In the genomic region with DNA sequence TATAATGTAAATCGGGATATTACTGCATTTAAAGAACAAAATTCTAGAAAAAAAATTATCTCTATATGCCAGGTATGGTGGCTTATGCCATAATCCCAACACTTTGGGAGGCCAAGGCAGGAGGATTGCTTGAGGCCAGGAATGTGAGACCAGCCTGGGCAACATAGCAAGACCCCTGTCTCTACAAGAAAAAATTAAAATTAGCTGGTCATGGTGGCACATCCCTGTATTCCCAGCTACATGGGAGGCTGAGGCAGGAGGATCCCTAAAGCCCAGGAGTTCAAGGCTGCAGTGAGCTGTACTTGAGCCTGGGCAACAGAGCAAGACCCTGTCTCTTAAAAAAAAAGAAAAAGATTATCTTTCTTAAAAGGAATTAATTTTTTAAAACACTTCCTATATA, we compare ENCODE assay signal across 2 cellular contexts.
TF ChIP-seq lines count a peak whose summit lies in the region.

No MANE protein-coding gene starts in this region.

TF ChIP-seq in HEK293, 187 proteins besides CTCF, POLR2A, EP300 and RAD21:
- TF ChIP-seq ATF2 (tag by site-specific recombination; IDR thresholded peaks at IDR 0.05; ENCODE audit: low read depth) (no peak), ZNF121 (tag by site-specific recombination; IDR thresholded peaks at IDR 0.05) (0 out of 2 replicates have a peak, but pooled peaks have one; percentile 19)

TF ChIP-seq in K562, 482 proteins besides CTCF, POLR2A, EP300 and RAD21:
- TF ChIP-seq CCNT2 (IDR thresholded peaks at IDR 0.05; ENCODE audit: borderline replicate concordance, extremely low read depth, insufficient read length, low read depth, low read length) (no peak), ZNF347 (CRISPR knock-in tag; IDR thresholded peaks at IDR 0.05; ENCODE audit: low read depth) (no peak), RBM25 (IDR thresholded peaks at IDR 0.05; ENCODE audit: low read depth, low read length, severe bottlenecking) (peak; percentile 13), ZNF324 (CRISPR knock-in tag; IDR thresholded peaks at IDR 0.05) (no peak), PCBP2 (IDR thresholded peaks at IDR 0.05; ENCODE audit: low read depth, low read length, poor library complexity, severe bottlenecking) (no peak), ZNF121 (CRISPR knock-in tag; conservative IDR thresholded peaks at IDR 0.05) (peak; percentile 93), CEBPG (CRISPR knock-in tag; IDR thresholded peaks at IDR 0.05) (no peak), CEBPG (tag; conservative IDR thresholded peaks at IDR 0.05 in 1 of 2, IDR thresholded peaks at IDR 0.05 in 1 of 2) (no peak)
- TF ChIP-seq, protein P1, sequence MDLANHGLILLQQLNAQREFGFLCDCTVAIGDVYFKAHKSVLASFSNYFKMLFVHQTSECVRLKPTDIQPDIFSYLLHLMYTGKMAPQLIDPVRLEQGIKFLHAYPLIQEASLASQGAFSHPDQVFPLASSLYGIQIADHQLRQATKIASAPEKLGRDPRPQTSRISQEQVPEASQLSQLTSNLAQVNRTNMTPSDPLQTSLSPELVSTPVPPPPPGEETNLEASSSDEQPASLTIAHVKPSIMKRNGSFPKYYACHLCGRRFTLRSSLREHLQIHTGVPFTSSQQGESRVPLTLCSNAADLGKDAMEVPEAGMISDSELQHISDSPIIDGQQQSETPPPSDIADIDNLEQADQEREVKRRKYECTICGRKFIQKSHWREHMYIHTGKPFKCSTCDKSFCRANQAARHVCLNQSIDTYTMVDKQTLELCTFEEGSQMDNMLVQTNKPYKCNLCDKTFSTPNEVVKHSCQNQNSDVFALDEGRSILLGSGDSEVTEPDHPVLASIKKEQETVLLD (IDR thresholded peaks at IDR 0.05): no peak
- TF ChIP-seq, protein P2, sequence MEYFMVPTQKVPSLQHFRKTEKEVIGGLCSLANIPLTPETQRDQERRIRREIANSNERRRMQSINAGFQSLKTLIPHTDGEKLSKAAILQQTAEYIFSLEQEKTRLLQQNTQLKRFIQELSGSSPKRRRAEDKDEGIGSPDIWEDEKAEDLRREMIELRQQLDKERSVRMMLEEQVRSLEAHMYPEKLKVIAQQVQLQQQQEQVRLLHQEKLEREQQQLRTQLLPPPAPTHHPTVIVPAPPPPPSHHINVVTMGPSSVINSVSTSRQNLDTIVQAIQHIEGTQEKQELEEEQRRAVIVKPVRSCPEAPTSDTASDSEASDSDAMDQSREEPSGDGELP (CRISPR knock-in tag; IDR thresholded peaks at IDR 0.05; ENCODE audit: borderline replicate concordance): no peak
- TF ChIP-seq, protein P3, sequence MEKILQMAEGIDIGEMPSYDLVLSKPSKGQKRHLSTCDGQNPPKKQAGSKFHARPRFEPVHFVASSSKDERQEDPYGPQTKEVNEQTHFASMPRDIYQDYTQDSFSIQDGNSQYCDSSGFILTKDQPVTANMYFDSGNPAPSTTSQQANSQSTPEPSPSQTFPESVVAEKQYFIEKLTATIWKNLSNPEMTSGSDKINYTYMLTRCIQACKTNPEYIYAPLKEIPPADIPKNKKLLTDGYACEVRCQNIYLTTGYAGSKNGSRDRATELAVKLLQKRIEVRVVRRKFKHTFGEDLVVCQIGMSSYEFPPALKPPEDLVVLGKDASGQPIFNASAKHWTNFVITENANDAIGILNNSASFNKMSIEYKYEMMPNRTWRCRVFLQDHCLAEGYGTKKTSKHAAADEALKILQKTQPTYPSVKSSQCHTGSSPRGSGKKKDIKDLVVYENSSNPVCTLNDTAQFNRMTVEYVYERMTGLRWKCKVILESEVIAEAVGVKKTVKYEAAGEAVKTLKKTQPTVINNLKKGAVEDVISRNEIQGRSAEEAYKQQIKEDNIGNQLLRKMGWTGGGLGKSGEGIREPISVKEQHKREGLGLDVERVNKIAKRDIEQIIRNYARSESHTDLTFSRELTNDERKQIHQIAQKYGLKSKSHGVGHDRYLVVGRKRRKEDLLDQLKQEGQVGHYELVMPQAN (IDR thresholded peaks at IDR 0.05; ENCODE audit: borderline replicate concordance): no peak
